15 cellular contexts compared by ENCODE assay signal in the genomic region with DNA sequence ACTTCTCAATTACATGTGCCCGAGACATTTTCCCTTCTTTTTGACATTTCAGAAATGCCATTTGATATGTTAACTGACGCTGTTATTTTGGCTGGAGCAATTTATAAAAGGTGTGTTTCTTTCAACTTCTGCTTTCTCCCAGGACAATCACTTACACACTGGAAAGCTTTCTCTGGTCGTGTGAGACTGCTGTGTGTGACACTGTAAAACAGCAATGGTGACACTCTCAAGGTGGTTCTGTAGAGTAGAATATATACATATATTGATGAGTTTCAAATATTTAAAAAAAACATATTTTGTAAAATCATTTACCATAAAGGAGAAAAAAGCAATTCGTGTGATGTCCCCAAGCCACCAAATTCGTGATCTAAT.
DNase-seq lines count a peak whose midpoint lies in the region; TF ChIP-seq lines count a peak whose summit lies in the region.
"Had no signal": no experiment of that assay in that cellular context is flagged by ENCODE, and none has a peak within 500 bp of the region (broad histone marks: within the 10 kb centered on the region; RNA-seq: fewer than 3 reads in every experiment).

No MANE protein-coding gene starts in this region.

- no peak overlapping the region for H3K27ac ChIP-seq in parathyroid adenoma
- H3K27ac ChIP-seq: GM23248, PC-9 had no signal

- H2AFZ ChIP-seq in parathyroid adenoma, result peak overlapping the region; percentile 47
- H2AFZ ChIP-seq: GM23248, PC-9 had no signal

- no peak overlapping the region for H3K9ac ChIP-seq in parathyroid adenoma
- H3K9ac ChIP-seq: GM23248, SK-N-SH had no signal

- no peaks in the 10 kb centered on the region for H3K36me3 ChIP-seq in parathyroid adenoma (ENCODE audit: control insufficient read depth, insufficient read depth, low read length)
- H3K36me3 ChIP-seq: WERI-Rb-1 had no signal

- no peaks in the 10 kb centered on the region for H3K79me2 ChIP-seq in parathyroid adenoma

- H3K4me3 Mint-ChIP-seq in T-helper 2 cell treated with Interferon-gamma antibody and Interleukin-4, amounts not matched to agents 5 μg/mL and 100 μg/mL, for 36 hours, result no peak overlapping the region
- no peak overlapping the region for H3K4me3 Mint-ChIP-seq in chondrocyte (ENCODE audit: unreplicated experiment)

- peaks cover 10% of the 10 kb centered on the region for H3K4me1 ChIP-seq in parathyroid adenoma

- no peak overlapping the region for H3K4me3 ChIP-seq in parathyroid adenoma (ENCODE audit: low read depth, low read length)
- H3K4me3 ChIP-seq: GM23248, lung, PC-9 had no signal

- no peaks in the 10 kb centered on the region for H3K27me3 Mint-ChIP-seq in T-helper 2 cell treated with Interferon-gamma antibody and Interleukin-4, amounts not matched to agents 5 μg/mL and 100 μg/mL, for 36 hours (ENCODE audit: low read depth)
- H3K27me3 Mint-ChIP-seq in chondrocyte (ENCODE audit: low read depth), result no peaks in the 10 kb centered on the region

- TF ChIP-seq CTCF in chondrocyte (IDR thresholded peaks at IDR 0.05) (no peak), parathyroid adenoma (IDR thresholded peaks at IDR 0.05) (no peak)

- H3K4me2 ChIP-seq in parathyroid adenoma (ENCODE audit: low read length), result no peak overlapping the region
- H3K4me2 ChIP-seq: PC-9, SK-N-SH had no signal

- H3K27ac Mint-ChIP-seq in T-helper 2 cell treated with Interferon-gamma antibody and Interleukin-4, amounts not matched to agents 5 μg/mL and 100 μg/mL, for 36 hours, result peak overlapping the region; percentile 38
- peak overlapping the region; percentile 82 for H3K27ac Mint-ChIP-seq in chondrocyte (ENCODE audit: unreplicated experiment)

- H3K27me3 ChIP-seq in parathyroid adenoma (ENCODE audit: control insufficient read depth, insufficient read depth, low read length), result no peaks in the 10 kb centered on the region

- H3K4me1 Mint-ChIP-seq in T-helper 2 cell treated with Interferon-gamma antibody and Interleukin-4, amounts not matched to agents 5 μg/mL and 100 μg/mL, for 36 hours (ENCODE audit: low read depth), result peaks cover 27% of the 10 kb centered on the region
- H3K4me1 Mint-ChIP-seq in chondrocyte (ENCODE audit: low read depth), result peaks cover 83% of the 10 kb centered on the region

- DNase-seq in T-helper 2 cell treated with Interferon-gamma antibody and Interleukin-4, amounts not matched to agents 5 μg/mL and 100 μg/mL, for 36 hours (ENCODE audit: low spot score), result no peak
- no peak for DNase-seq in T-helper 2 cell
- peak; percentile 61 for DNase-seq in OCI-M1 (lab: John Stamatoyannopoulos, UW)
- no peak for DNase-seq in chondrocyte (ENCODE audit: low spot score)
- no peak for DNase-seq in stimulated activated CD4-positive, alpha-beta T cell treated with anti-CD3 and anti-CD28 coated beads, Interleukin-15, amount 100 ng/mL, for 24 hours
- DNase-seq in cerebellar nuclear complex (lab: John Stamatoyannopoulos, UW), result no peak
- DNase-seq in NCI-H1417 treated with DMSO at 0.1 percent for 48 hours (lab: John Stamatoyannopoulos, UW), result no peak
- DNase-seq: GM23248, NCI-H2029, NCI-H524 treated with DMSO at 0.1 percent for 48 hours, PC-9, SK-N-SH, WERI-Rb-1 had no signal

- H3K36me3 Mint-ChIP-seq in T-helper 2 cell treated with Interferon-gamma antibody and Interleukin-4, amounts not matched to agents 5 μg/mL and 100 μg/mL, for 36 hours (ENCODE audit: low read depth), result no peaks in the 10 kb centered on the region
- H3K36me3 Mint-ChIP-seq in chondrocyte (ENCODE audit: low read depth), result no peaks in the 10 kb centered on the region

- no peaks in the 10 kb centered on the region for H3K9me3 Mint-ChIP-seq in T-helper 2 cell treated with Interferon-gamma antibody and Interleukin-4, amounts not matched to agents 5 μg/mL and 100 μg/mL, for 36 hours
- H3K9me3 Mint-ChIP-seq in chondrocyte (ENCODE audit: low read depth), result no peaks in the 10 kb centered on the region

- no peaks in the 10 kb centered on the region for H3K9me3 ChIP-seq in parathyroid adenoma (ENCODE audit: control insufficient read depth, low read length)
- H3K9me3 ChIP-seq: SK-N-SH had no signal
